In the genomic region with DNA sequence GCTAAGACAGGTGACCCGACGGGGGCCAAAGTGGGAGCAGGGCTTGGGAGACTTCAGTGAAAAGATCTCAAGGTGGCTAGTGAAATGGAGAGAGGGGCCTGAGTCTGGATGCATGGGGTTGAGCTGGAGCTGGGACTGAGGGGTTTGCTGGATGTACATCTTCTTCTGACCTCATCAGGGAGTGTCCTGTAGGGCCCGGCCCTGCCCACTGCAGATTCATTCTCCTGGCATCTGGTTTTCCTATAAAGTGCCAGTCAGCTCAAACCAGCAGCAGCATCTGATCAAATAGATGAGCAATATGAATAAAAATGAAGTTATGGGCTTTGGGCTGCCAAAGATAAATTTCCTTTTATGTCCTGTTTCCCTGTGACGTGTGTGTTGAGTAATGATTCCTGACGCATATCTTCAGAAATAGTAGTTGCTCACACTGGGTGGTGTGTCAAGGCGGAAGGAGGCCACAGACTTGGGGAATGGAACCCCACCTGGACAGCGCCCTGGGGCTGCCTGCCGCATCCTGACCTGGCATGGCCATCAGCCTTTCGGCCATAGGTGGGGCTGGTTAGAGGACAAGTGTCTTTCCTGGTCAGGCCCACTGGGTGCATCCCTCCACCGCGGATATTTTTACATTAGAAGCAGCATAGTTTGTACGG, we compare ENCODE assay signal across 12 cellular contexts.
A peak's percentile ranks its signal among the peaks of the same experiment; 100 is the strongest.
DNase-seq lines count a peak whose midpoint lies in the region; ATAC-seq and TF ChIP-seq lines count a peak whose summit lies in the region.
"Had no signal": no experiment of that assay in that cellular context is flagged by ENCODE, and none has a peak within 500 bp of the region (broad histone marks: within the 10 kb centered on the region; RNA-seq: fewer than 3 reads in every experiment).

No MANE protein-coding gene starts in this region.

- H3K36me3 ChIP-seq in vagina = no peaks in the 10 kb centered on the region
- H3K36me3 ChIP-seq: BLaER1, neural progenitor cell had no signal

- H3K27me3 ChIP-seq in vagina = no peaks in the 10 kb centered on the region
- H3K27me3 ChIP-seq: BLaER1 had no signal

- peak; percentile 12 to 78 for ATAC-seq in left cardiac atrium
- ATAC-seq in Right ventricle myocardium inferior = no peak
- no peak for ATAC-seq in HG03354 (IDR thresholded peaks at IDR 0.05; ENCODE audit: poor library complexity, severe bottlenecking, unreplicated experiment)

- DNase-seq in left cardiac atrium = no peak
- DNase-seq in Right ventricle myocardium inferior (ENCODE audit: missing footprints) = no peak
- peak; percentile 94 for DNase-seq in amniotic epithelial cell (ENCODE audit: low read depth)
- peak; percentile 74 for DNase-seq in glomerular endothelial cell (ENCODE audit: extremely low read depth, low read depth, low spot score)
- DNase-seq in vagina (ENCODE audit: extremely low spot score in 2 of 2) = no peak
- no peak for DNase-seq in globus pallidus (ENCODE audit: low spot score)
- DNase-seq in NCI-H1092 treated with DMSO at 0.1 percent for 48 hours (lab: John Stamatoyannopoulos, UW) = no peak
- DNase-seq: NCI-H146, SHP77 had no signal

- TF ChIP-seq POLR2A in vagina (IDR thresholded peaks at IDR 0.05) = no peak

- H3K4me1 ChIP-seq in vagina = peaks cover 5% of the 10 kb centered on the region
- H3K4me1 ChIP-seq: BLaER1, neural progenitor cell had no signal

- H3K4me3 ChIP-seq in vagina = no peak overlapping the region
- H3K4me3 ChIP-seq: BLaER1, neural progenitor cell had no signal

- no peaks in the 10 kb centered on the region for H3K9me3 ChIP-seq in vagina
- H3K9me3 ChIP-seq: BLaER1 had no signal

- intact Hi-C loops in left cardiac atrium (cut with DNase I) (no loop called here), Right ventricle myocardium inferior (cut with DNase I) (no loop called here), vagina (cut with DNase I) (no loop called here)

- H3K27ac ChIP-seq in vagina = peak overlapping the region; percentile 43
- H3K27ac ChIP-seq: BLaER1, neural progenitor cell had no signal

- no peak for TF ChIP-seq CTCF in vagina (IDR thresholded peaks at IDR 0.05)

Comparison
In these comparisons a context has a peak if more than half of its experiments do, and no peak if none do; other contexts are left out.
1. ATAC-seq: peak in left cardiac atrium (2 of 2); none in Right ventricle myocardium inferior (single experiment) and HG03354 (single experiment).
2. DNase-seq: peak in amniotic epithelial cell (single experiment) and glomerular endothelial cell (single experiment); none in left cardiac atrium (single experiment), Right ventricle myocardium inferior (single experiment), vagina (0 of 2), globus pallidus (single experiment) and NCI-H1092 treated with DMSO at 0.1 percent for 48 hours (single experiment).